ENCODE assay signal across 1 cellular context in the genomic region with DNA sequence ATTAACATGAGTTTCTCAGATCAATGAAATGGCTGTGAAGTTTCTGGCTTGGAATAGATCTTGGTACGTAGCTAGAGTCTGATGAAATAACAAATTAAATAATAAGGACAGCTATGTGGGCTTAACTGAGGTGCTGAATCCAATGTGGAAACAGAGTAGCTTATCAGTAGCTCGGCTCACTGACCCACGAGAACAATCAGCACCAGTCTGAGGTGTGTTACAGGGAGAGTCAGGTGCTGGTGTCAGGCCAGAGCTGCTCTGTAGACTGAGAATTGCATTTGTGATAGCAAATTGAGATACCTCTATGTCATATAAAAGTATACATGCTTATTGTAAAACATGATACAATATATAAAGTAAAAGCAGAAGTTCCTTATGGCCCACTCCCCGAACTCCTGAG.
TF ChIP-seq lines count a peak whose summit lies in the region.

No MANE protein-coding gene starts in this region.

TF ChIP-seq in liver, 16 proteins besides CTCF, POLR2A, EP300 and RAD21 (continued from another document):
- TF ChIP-seq REST (IDR thresholded peaks at IDR 0.05) (no peak), EGR1 (IDR thresholded peaks at IDR 0.05; ENCODE audit: low read depth in 2 of 2) (no peak), JUND (IDR thresholded peaks at IDR 0.05) (no peak), YY1 (IDR thresholded peaks at IDR 0.05) (no peak), FOXA2 (IDR thresholded peaks at IDR 0.05) (no peak), FOXA1 (IDR thresholded peaks at IDR 0.05) (no peak), HNF4A (conservative IDR thresholded peaks at IDR 0.05) (no peak), NR2F2 (IDR thresholded peaks at IDR 0.05) (no peak), TAF1 (conservative IDR thresholded peaks at IDR 0.05) (no peak), HNF4G (IDR thresholded peaks at IDR 0.05) (no peak), SP1 (IDR thresholded peaks at IDR 0.05) (no peak)
- TF ChIP-seq, protein P1, sequence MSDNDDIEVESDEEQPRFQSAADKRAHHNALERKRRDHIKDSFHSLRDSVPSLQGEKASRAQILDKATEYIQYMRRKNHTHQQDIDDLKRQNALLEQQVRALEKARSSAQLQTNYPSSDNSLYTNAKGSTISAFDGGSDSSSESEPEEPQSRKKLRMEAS (IDR thresholded peaks at IDR 0.05): no peak
- TF ChIP-seq, protein P2, sequence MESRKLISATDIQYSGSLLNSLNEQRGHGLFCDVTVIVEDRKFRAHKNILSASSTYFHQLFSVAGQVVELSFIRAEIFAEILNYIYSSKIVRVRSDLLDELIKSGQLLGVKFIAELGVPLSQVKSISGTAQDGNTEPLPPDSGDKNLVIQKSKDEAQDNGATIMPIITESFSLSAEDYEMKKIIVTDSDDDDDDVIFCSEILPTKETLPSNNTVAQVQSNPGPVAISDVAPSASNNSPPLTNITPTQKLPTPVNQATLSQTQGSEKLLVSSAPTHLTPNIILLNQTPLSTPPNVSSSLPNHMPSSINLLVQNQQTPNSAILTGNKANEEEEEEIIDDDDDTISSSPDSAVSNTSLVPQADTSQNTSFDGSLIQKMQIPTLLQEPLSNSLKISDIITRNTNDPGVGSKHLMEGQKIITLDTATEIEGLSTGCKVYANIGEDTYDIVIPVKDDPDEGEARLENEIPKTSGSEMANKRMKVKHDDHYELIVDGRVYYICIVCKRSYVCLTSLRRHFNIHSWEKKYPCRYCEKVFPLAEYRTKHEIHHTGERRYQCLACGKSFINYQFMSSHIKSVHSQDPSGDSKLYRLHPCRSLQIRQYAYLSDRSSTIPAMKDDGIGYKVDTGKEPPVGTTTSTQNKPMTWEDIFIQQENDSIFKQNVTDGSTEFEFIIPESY (IDR thresholded peaks at IDR 0.05): no peak
